Comparison of ENCODE assay signal across 1 cellular context in the genomic region with DNA sequence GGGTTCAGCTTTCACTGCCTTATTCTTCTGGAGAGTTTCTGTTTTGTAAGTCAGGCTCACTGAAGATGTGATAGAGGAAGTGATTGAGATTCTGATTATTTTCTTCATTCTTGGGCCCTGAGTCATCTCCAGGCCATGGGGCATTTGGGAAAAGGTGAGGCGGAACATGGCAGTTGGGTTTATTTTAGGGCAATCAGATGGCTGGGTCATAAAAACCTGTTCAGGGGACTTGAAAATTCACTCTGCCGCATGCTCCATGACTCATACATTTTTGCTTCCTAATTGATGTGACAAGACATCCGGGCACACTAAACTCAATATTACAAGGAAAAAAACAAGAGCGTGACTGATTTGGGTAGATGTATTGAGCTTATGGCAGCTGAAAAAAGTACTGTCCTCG.
TF ChIP-seq lines count a peak whose summit lies in the region.

No MANE protein-coding gene starts in this region.

TF ChIP-seq in K562, 482 proteins besides CTCF, POLR2A, EP300 and RAD21 (continued from another document and continues in another):
- TF ChIP-seq MGA (IDR thresholded peaks at IDR 0.05) (peak; percentile 61), SMARCA4 (IDR thresholded peaks at IDR 0.05) (peak; percentile 27; the same call in 1 of the 2 replicates), FOSL1 (tag; conservative IDR thresholded peaks at IDR 0.05) (peak; percentile 89), CEBPZ (IDR thresholded peaks at IDR 0.05; ENCODE audit: borderline replicate concordance, low read depth, low read length) (no peak), ZNF518B (CRISPR knock-in tag; IDR thresholded peaks at IDR 0.05) (no peak), NRF1 (conservative IDR thresholded peaks at IDR 0.05 in 1 of 2, IDR thresholded peaks at IDR 0.05 in 1 of 2) (peak; percentile 11 to 35; a peak in 2 of 4 replicates), SRSF1 (IDR thresholded peaks at IDR 0.05; ENCODE audit: low read depth, low read length) (no peak), ZNF175 (CRISPR knock-in tag; IDR thresholded peaks at IDR 0.05; ENCODE audit: low read depth) (peak; percentile 64; the same call in 1 of the 2 replicates), ZBTB1 (CRISPR knock-in tag; IDR thresholded peaks at IDR 0.05; ENCODE audit: borderline replicate concordance, low read depth) (no peak), ZEB2 (IDR thresholded peaks at IDR 0.05) (peak; percentile 50; the same call in 1 of the 2 replicates), CEBPG (CRISPR knock-in tag; IDR thresholded peaks at IDR 0.05) (no peak), CEBPG (tag; conservative IDR thresholded peaks at IDR 0.05 in 1 of 2, IDR thresholded peaks at IDR 0.05 in 1 of 2) (no peak), BRF1 (IDR thresholded peaks at IDR 0.05; ENCODE audit: borderline replicate concordance, extremely low read depth, insufficient read length) (no peak), TEAD1 (CRISPR knock-in tag; IDR thresholded peaks at IDR 0.05) (peak in 1 of 2 experiments; percentile 61; a peak in 1 of 4 replicates), ETV1 (tag; conservative IDR thresholded peaks at IDR 0.05; ENCODE audit: low read depth) (peak; percentile 81), CTBP1 (IDR thresholded peaks at IDR 0.05; ENCODE audit: borderline replicate concordance) (peak; percentile 50), FUS (optimal IDR thresholded peaks at IDR 0.05; ENCODE audit: low read depth, low read length) (no peak), ZNF384 (IDR thresholded peaks at IDR 0.05; ENCODE audit: low read depth, low read length) (no peak), JUND (IDR thresholded peaks at IDR 0.05; ENCODE audit: borderline replicate concordance, low read depth, low read length) (peak; percentile 83), JUND (tag; IDR thresholded peaks at IDR 0.05; ENCODE audit: borderline replicate concordance, low read depth, low read length) (peak; percentile 79; the same call in 2 of the 3 replicates), ATF3 (IDR thresholded peaks at IDR 0.05) (peak; percentile 84), ATF3 (CRISPR knock-in tag; conservative IDR thresholded peaks at IDR 0.05) (no peak), DPF2 (IDR thresholded peaks at IDR 0.05) (peak; percentile 54), DNMT1 (IDR thresholded peaks at IDR 0.05) (no peak), TEAD4 (IDR thresholded peaks at IDR 0.05; ENCODE audit: low read length) (peak; percentile 45; the same call in 1 of the 2 replicates), TEAD4 (CRISPR knock-in tag; IDR thresholded peaks at IDR 0.05; ENCODE audit: borderline replicate concordance) (no peak), IRF2 (CRISPR knock-in tag; IDR thresholded peaks at IDR 0.05) (no peak), MEIS2 (IDR thresholded peaks at IDR 0.05; ENCODE audit: partially characterized antibody) (peak; percentile 41), ZNF224 (CRISPR knock-in tag; IDR thresholded peaks at IDR 0.05) (no peak), PTBP1 (IDR thresholded peaks at IDR 0.05; ENCODE audit: low read depth, low read length) (no peak), MTA3 (IDR thresholded peaks at IDR 0.05; ENCODE audit: borderline replicate concordance) (no peak), NR2C2 (CRISPR knock-in tag; IDR thresholded peaks at IDR 0.05) (no peak), NR2C2 (tag; IDR thresholded peaks at IDR 0.05) (peak; percentile 34; the same call in 1 of the 2 replicates)
- TF ChIP-seq, protein P1, sequence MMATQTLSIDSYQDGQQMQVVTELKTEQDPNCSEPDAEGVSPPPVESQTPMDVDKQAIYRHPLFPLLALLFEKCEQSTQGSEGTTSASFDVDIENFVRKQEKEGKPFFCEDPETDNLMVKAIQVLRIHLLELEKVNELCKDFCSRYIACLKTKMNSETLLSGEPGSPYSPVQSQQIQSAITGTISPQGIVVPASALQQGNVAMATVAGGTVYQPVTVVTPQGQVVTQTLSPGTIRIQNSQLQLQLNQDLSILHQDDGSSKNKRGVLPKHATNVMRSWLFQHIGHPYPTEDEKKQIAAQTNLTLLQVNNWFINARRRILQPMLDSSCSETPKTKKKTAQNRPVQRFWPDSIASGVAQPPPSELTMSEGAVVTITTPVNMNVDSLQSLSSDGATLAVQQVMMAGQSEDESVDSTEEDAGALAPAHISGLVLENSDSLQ (IDR thresholded peaks at IDR 0.05) = 0 out of 2 replicates have a peak, but pooled peaks have one; percentile 34
